In genomic region chr17:48031966-48032365, GRCh38 we compare ENCODE assay signal across 1 cellular context.
TF ChIP-seq lines count a peak whose summit lies in the region.

No MANE protein-coding gene starts in this region.

TF ChIP-seq in H1, 55 proteins besides CTCF, POLR2A, EP300 and RAD21:
- TF ChIP-seq SAP30 (IDR thresholded peaks at IDR 0.05; ENCODE audit: insufficient read depth, insufficient replicate concordance, low read length) (no peak), SP1 (IDR thresholded peaks at IDR 0.05; ENCODE audit: low read depth, low read length) (no peak)
